In the genomic region with DNA sequence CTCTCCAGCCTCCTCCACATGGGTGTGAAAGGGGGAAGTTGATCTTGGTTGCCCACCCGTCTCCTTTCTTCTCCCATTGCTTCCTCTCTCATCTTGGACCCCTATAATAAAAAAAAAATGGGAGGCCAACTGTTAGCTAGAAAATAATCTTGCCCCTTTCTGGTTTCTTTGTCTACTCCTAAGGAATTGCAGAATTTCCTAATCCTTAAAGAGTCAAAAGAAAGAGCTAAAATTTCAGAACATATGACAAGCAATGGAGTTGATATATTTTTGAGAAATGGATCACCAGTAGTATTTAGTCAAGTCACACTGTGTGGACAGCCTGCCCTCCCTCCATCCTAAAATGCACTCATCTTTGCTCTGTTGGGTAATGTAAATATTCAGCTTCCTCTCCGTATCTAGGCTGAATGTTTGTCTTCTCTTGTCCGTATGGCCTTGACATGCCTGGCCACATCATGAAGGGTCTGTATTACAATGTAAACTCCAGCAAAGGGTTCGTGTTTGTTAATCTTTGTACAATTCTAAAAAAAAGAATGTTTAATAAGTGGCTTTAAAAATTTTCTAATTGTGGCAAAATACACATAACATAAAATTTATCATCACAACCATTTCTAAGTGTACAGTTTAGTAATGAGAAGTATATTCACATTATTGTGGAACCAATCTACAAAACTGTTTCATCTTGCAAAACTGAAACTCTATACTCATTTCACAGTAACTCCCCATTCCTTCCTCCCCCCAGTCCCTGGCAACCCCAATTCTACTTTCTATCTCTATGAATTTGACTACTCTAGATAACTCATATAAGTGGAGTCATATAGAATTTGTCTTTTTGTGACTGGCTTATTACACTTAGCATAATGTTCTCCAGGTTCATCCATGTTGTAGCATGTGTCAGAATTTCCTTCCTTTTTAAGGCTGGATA, we compare ENCODE assay signal across 1 cellular context.
TF ChIP-seq lines count a peak whose summit lies in the region.

No MANE protein-coding gene starts in this region.

TF ChIP-seq in A549, 52 proteins besides CTCF, POLR2A, EP300 and RAD21 (continued from another document):
- TF ChIP-seq, protein P1, sequence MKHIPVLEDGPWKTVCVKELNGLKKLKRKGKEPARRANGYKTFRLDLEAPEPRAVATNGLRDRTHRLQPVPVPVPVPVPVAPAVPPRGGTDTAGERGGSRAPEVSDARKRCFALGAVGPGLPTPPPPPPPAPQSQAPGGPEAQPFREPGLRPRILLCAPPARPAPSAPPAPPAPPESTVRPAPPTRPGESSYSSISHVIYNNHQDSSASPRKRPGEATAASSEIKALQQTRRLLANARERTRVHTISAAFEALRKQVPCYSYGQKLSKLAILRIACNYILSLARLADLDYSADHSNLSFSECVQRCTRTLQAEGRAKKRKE (CRISPR knock-in tag; IDR thresholded peaks at IDR 0.05; ENCODE audit: low read depth), result no peak
- TF ChIP-seq ZNF302 (CRISPR knock-in tag; IDR thresholded peaks at IDR 0.05) (no peak), HES2 (IDR thresholded peaks at IDR 0.05) (no peak)
TF ChIP-seq in A549: peak in this region for 0.
